Comparison of ENCODE assay signal across 18 cellular contexts in genomic region chr21:28257276-28257675, GRCh38.
A peak's percentile ranks its signal among the peaks of the same experiment; 100 is the strongest.
DNase-seq lines count a peak whose midpoint lies in the region; FAIRE-seq and TF ChIP-seq lines count a peak whose summit lies in the region.
"Had no signal": no experiment of that assay in that cellular context is flagged by ENCODE, and none has a peak within 500 bp of the region (broad histone marks: within the 10 kb centered on the region; RNA-seq: fewer than 3 reads in every experiment).

No MANE protein-coding gene starts in this region.

- peaks cover 11% of the 10 kb centered on the region; the same call in 1 of the 2 replicates for H3F3A ChIP-seq in GM23248 (ENCODE audit: insufficient read depth)

- in situ Hi-C loops in GM23248 (cut with MboI) = no loop called here

- H3K18ac ChIP-seq in trophoblast cell (ENCODE audit: low read length) = no peak overlapping the region

- H3K9ac ChIP-seq in GM23248 = no peak overlapping the region
- no peak overlapping the region for H3K9ac ChIP-seq in kidney (ENCODE audit: low read length in 2 of 2)
- no peak overlapping the region for H3K9ac ChIP-seq in trophoblast cell (ENCODE audit: low read length)

- H2BK12ac ChIP-seq in trophoblast cell (ENCODE audit: low read length) = no peak overlapping the region

- no peaks in the 10 kb centered on the region for H4K20me1 ChIP-seq in GM23248 (ENCODE audit: insufficient read depth)

- no peak overlapping the region for H3K4me3 ChIP-seq in GM23248
- no peak overlapping the region for H3K4me3 ChIP-seq in choroid plexus epithelial cell (ENCODE audit: low read depth, low read length)
- H3K4me3 ChIP-seq in kidney (ENCODE audit: low read length in 2 of 2) = no peak overlapping the region
- H3K4me3 ChIP-seq in trophoblast cell (ENCODE audit: low read depth, low read length) = no peak overlapping the region
- H3K4me3 ChIP-seq: PC-9, skin epidermis had no signal

- H3K27me3 ChIP-seq in GM23248 (replicated peaks; ENCODE audit: insufficient read depth) = no peaks in the 10 kb centered on the region
- no peaks in the 10 kb centered on the region for H3K27me3 ChIP-seq in trophoblast cell (ENCODE audit: insufficient read depth, low read length)

- no peak overlapping the region for H2AK5ac ChIP-seq in trophoblast cell (ENCODE audit: low read length)

- H3K23ac ChIP-seq in trophoblast cell (ENCODE audit: low read length) = no peak overlapping the region

- DNase-seq in GM23248 (no peak), choroid plexus epithelial cell (ENCODE audit: low read depth) (peak; percentile 43), kidney (no peak), trophoblast cell (no peak), NCI-H510A treated with DMSO at 0.1 percent for 48 hours (lab: John Stamatoyannopoulos, UW) (no peak), NCI-H2196 (lab: John Stamatoyannopoulos, UW; ENCODE audit: unreplicated experiment) (no peak), NCI-H1694 treated with DMSO at 0.1 percent for 48 hours (lab: John Stamatoyannopoulos, UW) (no peak)
- no peak for DNase-seq in activated T-cell treated with anti-CD3 and anti-CD28 coated beads, Interleukin-2, amount 50 U/mL, for 1 hour
- DNase-seq: CD4-positive, CD25-positive, alpha-beta regulatory T cell; cortex of kidney; GDM1; HCEC 1CT; NCI-H1105; NCI-H82; PC-9; stimulated activated CD4-positive, alpha-beta T cell treated with anti-CD3 and anti-CD28 coated beads, Interleukin-4, amount 100 ng/mL, for 4 hours had no signal

- no peaks in the 10 kb centered on the region for H3K9me2 ChIP-seq in GM23248 (ENCODE audit: insufficient read depth)

- WGBS in GM23248 (ENCODE audit: low coverage in 1 of 2, low lambda C conversion rate in 2 of 2, missing lambda C conversion rate in 2 of 2), 2 experiments = 71 to 75% methylated on average over 3 of the region's 3 CpGs
- no CpG with 5 or more reads among the region's 3 CpGs for WGBS in trophoblast cell (ENCODE audit: extremely low coverage, insufficient coverage, insufficient read length)

- H4K91ac ChIP-seq in trophoblast cell (ENCODE audit: low read depth, low read length) = no peak overlapping the region

- intact Hi-C loops in kidney (cut with DNase I) = no loop called here

- no peak overlapping the region for H3K14ac ChIP-seq in trophoblast cell (ENCODE audit: low read length)

- H2AFZ ChIP-seq in GM23248 = peak overlapping the region; percentile 31; the same call in 1 of the 2 replicates
- H2AFZ ChIP-seq in trophoblast cell (ENCODE audit: insufficient read depth, low read length, poor library complexity) = no peak overlapping the region
- H2AFZ ChIP-seq: PC-9 had no signal

- H3K36me3 ChIP-seq in GM23248 (ENCODE audit: low read depth) (no peaks in the 10 kb centered on the region), kidney (ENCODE audit: control insufficient read depth in 1 of 2, insufficient read depth in 2 of 2, low read length in 2 of 2) (no peaks in the 10 kb centered on the region), trophoblast cell (ENCODE audit: control insufficient read depth in 1 of 2, insufficient read depth in 2 of 2, low read length in 2 of 2) (no peaks in the 10 kb centered on the region)

- H3K4ac ChIP-seq in trophoblast cell (ENCODE audit: low read depth, low read length) = no peak overlapping the region

- H2BK5ac ChIP-seq in trophoblast cell (ENCODE audit: low read depth, low read length, poor library complexity) = no peak overlapping the region

- H2BK120ac ChIP-seq in trophoblast cell (ENCODE audit: insufficient read depth, low read length, poor library complexity) = no peak overlapping the region

- H4K8ac ChIP-seq in trophoblast cell (ENCODE audit: low read depth, low read length) = no peak overlapping the region

- H3K27ac ChIP-seq in GM23248 (no peak overlapping the region), kidney (ENCODE audit: low read depth in 2 of 2, low read length in 2 of 2) (peak overlapping the region; percentile 71 to 74), trophoblast cell (ENCODE audit: low read depth, low read length) (peak overlapping the region; percentile 43)
- H3K27ac ChIP-seq: PC-9 had no signal

- no peak for TF ChIP-seq CTCF in choroid plexus epithelial cell (conservative IDR thresholded peaks at IDR 0.05; ENCODE audit: low read depth, low read length)
- TF ChIP-seq CTCF in kidney (IDR thresholded peaks at IDR 0.05; ENCODE audit: borderline replicate concordance, extremely low read depth, insufficient read depth) = no peak

- no peak overlapping the region for H3K4me2 ChIP-seq in GM23248 (ENCODE audit: unreplicated experiment)
- no peak overlapping the region for H3K4me2 ChIP-seq in trophoblast cell (ENCODE audit: low read length)
- H3K4me2 ChIP-seq: PC-9 had no signal

- peaks cover 4% of the 10 kb centered on the region for H3K79me1 ChIP-seq in trophoblast cell (ENCODE audit: low read length)

- H3K4me1 ChIP-seq in GM23248 (ENCODE audit: insufficient read depth) (peaks cover 42% of the 10 kb centered on the region), kidney (ENCODE audit: control insufficient read depth in 1 of 2, insufficient read depth in 1 of 2, low read depth in 1 of 2, low read length in 2 of 2) (peaks cover 2 to 13% of the 10 kb centered on the region in 2 donors), trophoblast cell (ENCODE audit: control insufficient read depth in 1 of 2, insufficient read depth in 2 of 2, low read length in 2 of 2) (peaks cover 0 to 2% of the 10 kb centered on the region in 2 experiments)

- no peak for FAIRE-seq in kidney (lab: Jason Lieb, UNC)
- FAIRE-seq: GM19239 had no signal

- no peak overlapping the region for H4K12ac ChIP-seq in trophoblast cell (ENCODE audit: low read depth, low read length)

- no peaks in the 10 kb centered on the region for H3K9me3 ChIP-seq in GM23248 (ENCODE audit: low read depth)
- no peaks in the 10 kb centered on the region for H3K9me3 ChIP-seq in kidney (ENCODE audit: control insufficient read depth in 1 of 2, low read length in 2 of 2)
- H3K9me3 ChIP-seq in trophoblast cell (ENCODE audit: insufficient read depth, low read depth, low read length) = no peaks in the 10 kb centered on the region

- H3K79me2 ChIP-seq in GM23248 (ENCODE audit: insufficient read depth) = no peaks in the 10 kb centered on the region
- no peaks in the 10 kb centered on the region for H3K79me2 ChIP-seq in trophoblast cell (ENCODE audit: control insufficient read depth, insufficient read depth, low read length, poor library complexity)
